Comparison of ENCODE assay signal across 18 cellular contexts in the genomic region with DNA sequence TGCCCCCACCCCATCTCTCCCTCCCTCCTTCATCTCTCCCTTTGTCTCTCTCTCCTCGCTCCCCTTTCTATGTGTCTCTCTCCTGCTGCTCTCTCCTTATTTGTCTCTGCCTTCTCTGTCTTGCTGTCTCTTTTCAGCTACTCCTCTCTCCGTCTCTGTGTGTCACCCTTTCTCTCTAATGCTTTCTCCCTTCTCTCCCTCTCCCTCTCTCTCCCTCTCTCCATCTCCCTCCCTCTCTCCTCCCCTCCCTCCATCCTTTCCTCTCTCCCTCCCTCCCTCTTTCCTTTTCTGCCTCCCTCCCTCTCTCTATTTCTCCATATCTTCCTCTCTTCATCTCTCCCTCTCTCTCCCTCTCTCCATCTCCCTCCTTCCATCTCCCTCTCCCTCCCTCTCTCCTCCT. TPM values are rescaled to one million over a fixed set of nuclear protein-coding genes. Genes with fewer than 3 reads are reported as not detected.
DNase-seq lines count a peak whose midpoint lies in the region; TF ChIP-seq lines count a peak whose summit lies in the region.
"Had no signal": no experiment of that assay in that cellular context is flagged by ENCODE, and none has a peak within 500 bp of the region (broad histone marks: within the 10 kb centered on the region; RNA-seq: fewer than 3 reads in every experiment).

No MANE protein-coding gene starts in this region.

- TF ChIP-seq CTCF in HEK293 (tag by site-specific recombination; IDR thresholded peaks at IDR 0.05) (0 out of 2 replicates have a peak, but pooled peaks have one; percentile 27), endothelial cell (IDR thresholded peaks at IDR 0.05; ENCODE audit: unreplicated experiment) (no peak), nephron progenitor cell (IDR thresholded peaks at IDR 0.05) (no peak)

- H3K27ac Mint-ChIP-seq in endothelial cell (ENCODE audit: unreplicated experiment) (peak overlapping the region; percentile 78), nephron progenitor cell (no peak overlapping the region)
- H3K27ac Mint-ChIP-seq: CD4-positive, alpha-beta memory T cell had no signal

- CTCF ChIA-PET in HEK293 (lab: Yijun Ruan, JAX) = interaction anchor here (0.6 to 1.3 kb wide), 6 partner anchors 13 to 210 kb away, joined by 3 to 9 read pairs (median 4); no protein-coding TSS in a partner anchor

- H3K36me3 ChIP-seq in HEK293 (ENCODE audit: control insufficient read depth in 2 of 2, insufficient read depth in 1 of 2, low read length in 2 of 2) = no peaks in the 10 kb centered on the region

- no peaks in the 10 kb centered on the region for H3K36me3 Mint-ChIP-seq in endothelial cell (ENCODE audit: low read depth, unreplicated experiment)
- no peaks in the 10 kb centered on the region for H3K36me3 Mint-ChIP-seq in nephron progenitor cell (ENCODE audit: low read depth)
- H3K36me3 Mint-ChIP-seq: CD4-positive, alpha-beta memory T cell had no signal

- H3K27ac ChIP-seq in HEK293 (ENCODE audit: extremely low read depth, low read depth, low read length) = no peak overlapping the region

- H3K4me3 ChIP-seq in HEK293 (ENCODE audit: low read depth, low read length) = no peak overlapping the region

- no peaks in the 10 kb centered on the region for H3K4me1 Mint-ChIP-seq in endothelial cell (ENCODE audit: unreplicated experiment)
- peaks cover 7% of the 10 kb centered on the region for H3K4me1 Mint-ChIP-seq in nephron progenitor cell

- DNase-seq in endothelial cell (ENCODE audit: low spot score) (no peak), NCI-H82 (lab: John Stamatoyannopoulos, UW) (no peak), nephron progenitor cell (no peak)
- DNase-seq: C1 segment of cervical spinal cord; Calu3; CD4-positive, alpha-beta memory T cell; COR-L47; DMS53; DMS79 treated with DMSO at 0.1 percent for 48 hours; GF-D8; H7; HCEC 1CT had no signal

- H3K27me3 Mint-ChIP-seq in endothelial cell (ENCODE audit: unreplicated experiment) = peaks cover 35% of the 10 kb centered on the region
- peaks cover 77% of the 10 kb centered on the region for H3K27me3 Mint-ChIP-seq in nephron progenitor cell (ENCODE audit: low read depth, poor library complexity)

- H3K4me1 ChIP-seq in HEK293 (ENCODE audit: control insufficient read depth, insufficient read depth, low read length) = peaks cover 10% of the 10 kb centered on the region

- H3K9me3 Mint-ChIP-seq in endothelial cell (ENCODE audit: unreplicated experiment) (no peaks in the 10 kb centered on the region), nephron progenitor cell (no peaks in the 10 kb centered on the region)

- POLR2A ChIA-PET in HEK293 (lab: Yijun Ruan, JAX) = interaction anchor here (0.6 to 0.7 kb wide), 2 partner anchors 14 to 95 kb away, joined by 3 read pairs; no protein-coding TSS in a partner anchor

- no peak overlapping the region for H3K4me3 Mint-ChIP-seq in endothelial cell (ENCODE audit: unreplicated experiment)
- no peak overlapping the region for H3K4me3 Mint-ChIP-seq in nephron progenitor cell
- H3K4me3 Mint-ChIP-seq: CD4-positive, alpha-beta memory T cell had no signal

- H3K9me3 ChIP-seq in HEK293 (ENCODE audit: control insufficient read depth, insufficient read depth, low read depth, low read length) = no peaks in the 10 kb centered on the region; the same call in 1 of the 2 replicates

TF ChIP-seq in HEK293, 187 proteins besides CTCF, POLR2A, EP300 and RAD21:
- TF ChIP-seq ZNF132 (tag by site-specific recombination; IDR thresholded peaks at IDR 0.05; ENCODE audit: borderline replicate concordance) (no peak), ZNF157 (tag by site-specific recombination; IDR thresholded peaks at IDR 0.05) (0 out of 2 replicates have a peak, but pooled peaks have one; percentile 21), ZNF776 (tag by site-specific recombination; IDR thresholded peaks at IDR 0.05; ENCODE audit: borderline replicate concordance) (0 out of 2 replicates have a peak, but pooled peaks have one; percentile 77), ZNF473 (tag by site-specific recombination; IDR thresholded peaks at IDR 0.05) (peak; percentile 76), BCL6B (tag by site-specific recombination; IDR thresholded peaks at IDR 0.05) (0 out of 2 replicates have a peak, but pooled peaks have one; percentile 53), ZNF366 (tag by site-specific recombination; conservative IDR thresholded peaks at IDR 0.05) (peak; percentile 99), ZNF394 (tag by site-specific recombination; IDR thresholded peaks at IDR 0.05; ENCODE audit: borderline replicate concordance) (peak; percentile 77; the same call in 1 of the 2 replicates), PRDM1 (tag by site-specific recombination; IDR thresholded peaks at IDR 0.05) (peak; percentile 99), HOXA7 (CRISPR knock-in tag; IDR thresholded peaks at IDR 0.05; ENCODE audit: borderline replicate concordance) (no peak), ZNF169 (tag by site-specific recombination; IDR thresholded peaks at IDR 0.05) (peak; percentile 98), ZBTB48 (tag by site-specific recombination; IDR thresholded peaks at IDR 0.05) (no peak), ZNF621 (tag by site-specific recombination; IDR thresholded peaks at IDR 0.05) (peak; percentile 47; the same call in 1 of the 2 replicates), ZNF548 (tag by site-specific recombination; IDR thresholded peaks at IDR 0.05) (no peak), ZNF596 (tag by site-specific recombination; IDR thresholded peaks at IDR 0.05) (peak; percentile 89), ZBTB17 (tag by site-specific recombination; IDR thresholded peaks at IDR 0.05) (0 out of 2 replicates have a peak, but pooled peaks have one; percentile 24), ZNF302 (tag by site-specific recombination; IDR thresholded peaks at IDR 0.05; ENCODE audit: low read depth) (no peak)
- TF ChIP-seq, protein P1, sequence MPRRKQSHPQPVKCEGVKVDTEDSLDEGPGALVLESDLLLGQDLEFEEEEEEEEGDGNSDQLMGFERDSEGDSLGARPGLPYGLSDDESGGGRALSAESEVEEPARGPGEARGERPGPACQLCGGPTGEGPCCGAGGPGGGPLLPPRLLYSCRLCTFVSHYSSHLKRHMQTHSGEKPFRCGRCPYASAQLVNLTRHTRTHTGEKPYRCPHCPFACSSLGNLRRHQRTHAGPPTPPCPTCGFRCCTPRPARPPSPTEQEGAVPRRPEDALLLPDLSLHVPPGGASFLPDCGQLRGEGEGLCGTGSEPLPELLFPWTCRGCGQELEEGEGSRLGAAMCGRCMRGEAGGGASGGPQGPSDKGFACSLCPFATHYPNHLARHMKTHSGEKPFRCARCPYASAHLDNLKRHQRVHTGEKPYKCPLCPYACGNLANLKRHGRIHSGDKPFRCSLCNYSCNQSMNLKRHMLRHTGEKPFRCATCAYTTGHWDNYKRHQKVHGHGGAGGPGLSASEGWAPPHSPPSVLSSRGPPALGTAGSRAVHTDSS (tag by site-specific recombination; IDR thresholded peaks at IDR 0.05) = no peak
- TF ChIP-seq, protein P2, sequence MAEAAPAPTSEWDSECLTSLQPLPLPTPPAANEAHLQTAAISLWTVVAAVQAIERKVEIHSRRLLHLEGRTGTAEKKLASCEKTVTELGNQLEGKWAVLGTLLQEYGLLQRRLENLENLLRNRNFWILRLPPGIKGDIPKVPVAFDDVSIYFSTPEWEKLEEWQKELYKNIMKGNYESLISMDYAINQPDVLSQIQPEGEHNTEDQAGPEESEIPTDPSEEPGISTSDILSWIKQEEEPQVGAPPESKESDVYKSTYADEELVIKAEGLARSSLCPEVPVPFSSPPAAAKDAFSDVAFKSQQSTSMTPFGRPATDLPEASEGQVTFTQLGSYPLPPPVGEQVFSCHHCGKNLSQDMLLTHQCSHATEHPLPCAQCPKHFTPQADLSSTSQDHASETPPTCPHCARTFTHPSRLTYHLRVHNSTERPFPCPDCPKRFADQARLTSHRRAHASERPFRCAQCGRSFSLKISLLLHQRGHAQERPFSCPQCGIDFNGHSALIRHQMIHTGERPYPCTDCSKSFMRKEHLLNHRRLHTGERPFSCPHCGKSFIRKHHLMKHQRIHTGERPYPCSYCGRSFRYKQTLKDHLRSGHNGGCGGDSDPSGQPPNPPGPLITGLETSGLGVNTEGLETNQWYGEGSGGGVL (tag by site-specific recombination; IDR thresholded peaks at IDR 0.05) = peak; percentile 83

RNA-seq across cellular contexts. Expression of gene ATP4A, which starts 0.7 kb away (rescaled TPM):
- total RNA-seq in endothelial cell (ENCODE audit: unreplicated experiment) = not detected
- total RNA-seq: A172; A673; Calu3; CD4-positive, alpha-beta memory T cell; Daoy; G401 had no signal

RNA-seq across cellular contexts. Expression of gene TMEM147, which starts 17.4 kb away (rescaled TPM):
- 62.0 TPM for total RNA-seq in endothelial cell (ENCODE audit: unreplicated experiment)

RNA-seq across cellular contexts. Expression of gene PMIS2, which starts 23.2 kb away (rescaled TPM):
- total RNA-seq in endothelial cell (ENCODE audit: unreplicated experiment) = not detected
- total RNA-seq: A172; A673; Calu3; CD4-positive, alpha-beta memory T cell; Daoy; G401; H1; H7 had no signal

RNA-seq across cellular contexts. Expression of gene GAPDHS, which starts 29.5 kb away (rescaled TPM):
- total RNA-seq in endothelial cell (ENCODE audit: unreplicated experiment) = not detected
- total RNA-seq: A172; A673; Calu3; CD4-positive, alpha-beta memory T cell; Daoy; G401; H1 had no signal

RNA-seq across cellular contexts. Expression of gene SBSN, which starts 34.7 kb away (rescaled TPM):
- 0.18 TPM for total RNA-seq in endothelial cell (ENCODE audit: unreplicated experiment)
- total RNA-seq: A172; A673; Calu3; CD4-positive, alpha-beta memory T cell; G401; H1; H7 had no signal
